ENCODE assay signal across 11 cellular contexts in the genomic region with DNA sequence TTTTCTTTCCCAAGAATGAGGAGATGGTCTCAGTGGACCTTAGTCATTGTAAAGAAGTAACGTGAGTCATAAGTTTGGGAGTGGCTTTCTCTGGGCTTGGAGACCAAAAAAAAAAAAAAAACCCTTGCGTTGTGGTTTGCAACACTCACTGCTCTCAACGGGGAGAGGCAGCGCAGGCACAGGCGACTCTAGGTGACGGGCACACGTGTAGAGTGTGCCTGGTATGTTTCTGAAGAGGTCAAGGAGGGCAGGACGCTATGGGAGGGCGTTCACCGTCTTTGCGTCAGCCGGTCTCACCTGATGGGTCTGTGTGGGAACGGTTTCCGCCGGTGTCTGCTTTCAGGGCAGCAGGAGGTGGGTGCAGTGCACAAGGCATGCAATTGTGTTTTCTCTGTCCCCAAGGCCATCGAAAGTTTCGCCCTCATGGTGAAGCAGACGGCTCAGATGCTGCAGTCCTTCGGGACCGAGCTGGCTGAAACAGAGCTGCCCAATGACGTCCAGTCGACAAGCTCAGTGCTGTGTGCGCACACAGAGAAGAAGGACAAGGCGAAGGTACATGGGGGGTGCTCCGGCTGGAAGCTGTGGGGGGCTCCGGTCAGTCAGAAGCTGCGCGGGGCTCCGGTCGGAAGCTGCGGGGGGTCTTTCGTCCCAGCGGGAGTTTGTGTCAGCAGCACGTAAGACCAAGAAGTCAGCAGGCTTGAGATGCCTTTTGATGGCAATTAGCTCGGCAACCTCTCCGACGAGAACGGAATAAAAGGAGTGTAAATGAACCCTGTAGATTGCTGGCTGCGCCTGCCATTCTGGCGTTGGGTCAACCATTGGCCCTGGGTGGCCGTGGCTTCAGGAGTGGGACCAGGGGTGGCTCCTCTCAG. TPM values are rescaled to one million over a fixed set of nuclear protein-coding genes. Genes with fewer than 3 reads are reported as not detected.
DNase-seq lines count a peak whose midpoint lies in the region; ATAC-seq lines count a peak whose summit lies in the region.
"Had no signal": no experiment of that assay in that cellular context is flagged by ENCODE, and none has a peak within 500 bp of the region (broad histone marks: within the 10 kb centered on the region; RNA-seq: fewer than 3 reads in every experiment).

No MANE protein-coding gene starts in this region.

- no peak overlapping the region for H3K23ac ChIP-seq in mesendoderm (ENCODE audit: low read length)

- H2BK5ac ChIP-seq in mesendoderm (ENCODE audit: low read length): no peak overlapping the region

- no peaks in the 10 kb centered on the region for H3K4me1 Mint-ChIP-seq in T-helper 2 cell treated with Interferon-gamma antibody and Interleukin-4, amounts not matched to agents 5 μg/mL and 100 μg/mL, for 36 hours (ENCODE audit: low read depth)
- H3K4me1 Mint-ChIP-seq in activated naive CD4-positive, alpha-beta T cell treated with anti-CD3 and anti-CD28 coated beads, Interleukin-2, amount 10 ng/mL, durations not matched to agents 7 days and 5 days: no peaks in the 10 kb centered on the region
- H3K4me1 Mint-ChIP-seq: natural killer cell had no signal

- CTCF ChIA-PET in activated naive CD4-positive, alpha-beta T cell treated with anti-CD3 and anti-CD28 coated beads, Interleukin-2, amount 10 ng/mL, durations not matched to agents 7 days and 5 days (lab: Charles Lee): no interaction called here

- H3K27ac ChIP-seq in ACC112 (ENCODE audit: low read depth, low read length) (peak overlapping the region; percentile 82), mesendoderm (ENCODE audit: low read depth, low read length) (no peak overlapping the region)
- H3K27ac ChIP-seq: BLaER1 had no signal

- ATAC-seq in GM18907 (IDR thresholded peaks at IDR 0.05; ENCODE audit: unreplicated experiment): no peak
- ATAC-seq: activated CD8-positive, alpha-beta T cell treated with anti-CD3 and anti-CD28 coated beads, Interleukin-2, amount 10 ng/mL, durations not matched to agents 7 days and 5 days; natural killer cell had no signal

- H3K18ac ChIP-seq in mesendoderm (ENCODE audit: low read length): no peak overlapping the region

- WGBS in mesendoderm (ENCODE audit: extremely low coverage, insufficient coverage, low lambda C conversion rate): no CpG with 5 or more reads among the region's 41 CpGs

- no peaks in the 10 kb centered on the region for H3K27me3 ChIP-seq in ACC112 (ENCODE audit: insufficient read depth, low read length)
- H3K27me3 ChIP-seq in mesendoderm (ENCODE audit: insufficient read depth, low read length, poor library complexity): no peaks in the 10 kb centered on the region
- H3K27me3 ChIP-seq: BLaER1 had no signal

- H2BK15ac ChIP-seq in mesendoderm (replicated peaks; ENCODE audit: low read depth): no peak overlapping the region

- no peak overlapping the region for H4K8ac ChIP-seq in mesendoderm (ENCODE audit: low read depth, low read length)

- H3K4me2 ChIP-seq in mesendoderm (ENCODE audit: low read length): no peak overlapping the region
- H3K4me2 ChIP-seq: BLaER1 had no signal

- H3K4ac ChIP-seq in mesendoderm (ENCODE audit: low read depth, low read length): no peak overlapping the region

- no peak overlapping the region for H3K9ac ChIP-seq in mesendoderm (ENCODE audit: low read length)
- H3K9ac ChIP-seq: BLaER1 had no signal

- H2AFZ ChIP-seq in ACC112 (ENCODE audit: low read length, unreplicated experiment): peak overlapping the region; percentile 10

- H3K4me3 ChIP-seq in ACC112 (ENCODE audit: low read depth, low read length): peak overlapping the region; percentile 69
- H3K4me3 ChIP-seq in mesendoderm (ENCODE audit: low read length): no peak overlapping the region
- H3K4me3 ChIP-seq: BLaER1 had no signal

- H3K56ac ChIP-seq in mesendoderm (ENCODE audit: low read length): no peak overlapping the region

- DNase-seq in LoVo (ENCODE audit: low spot score) (peak; percentile 54), astrocyte of the hippocampus (ENCODE audit: low read depth, low spot score) (peak; percentile 74), mesendoderm (peak; percentile 8), SKM-1 treated with dmso at 0.1 percent for 144 hours (lab: John Stamatoyannopoulos, UW; ENCODE audit: unreplicated experiment) (no peak)
- no peak for DNase-seq in T-helper 2 cell treated with Interferon-gamma antibody and Interleukin-4, amounts not matched to agents 5 μg/mL and 100 μg/mL, for 36 hours (ENCODE audit: low spot score)
- no peak for DNase-seq in activated naive CD4-positive, alpha-beta T cell treated with anti-CD3 and anti-CD28 coated beads, Interleukin-2, amount 10 ng/mL, durations not matched to agents 7 days and 5 days
- DNase-seq: activated CD8-positive, alpha-beta T cell treated with anti-CD3 and anti-CD28 coated beads, Interleukin-2, amount 10 ng/mL, durations not matched to agents 7 days and 5 days; natural killer cell had no signal

- H3K4me1 ChIP-seq in ACC112 (ENCODE audit: control insufficient read depth, insufficient read depth, low read length, unreplicated experiment): peaks cover 11% of the 10 kb centered on the region
- H3K4me1 ChIP-seq in mesendoderm (ENCODE audit: control insufficient read depth, low read depth, low read length): no peaks in the 10 kb centered on the region
- H3K4me1 ChIP-seq: BLaER1 had no signal

- H2BK120ac ChIP-seq in mesendoderm (ENCODE audit: low read depth, low read length): no peak overlapping the region

- no peaks in the 10 kb centered on the region for H3K27me3 Mint-ChIP-seq in T-helper 2 cell treated with Interferon-gamma antibody and Interleukin-4, amounts not matched to agents 5 μg/mL and 100 μg/mL, for 36 hours (ENCODE audit: low read depth)
- H3K27me3 Mint-ChIP-seq in activated naive CD4-positive, alpha-beta T cell treated with anti-CD3 and anti-CD28 coated beads, Interleukin-2, amount 10 ng/mL, durations not matched to agents 7 days and 5 days: no peaks in the 10 kb centered on the region

- no peak overlapping the region for H3K27ac Mint-ChIP-seq in T-helper 2 cell treated with Interferon-gamma antibody and Interleukin-4, amounts not matched to agents 5 μg/mL and 100 μg/mL, for 36 hours
- no peak overlapping the region for H3K27ac Mint-ChIP-seq in activated naive CD4-positive, alpha-beta T cell treated with anti-CD3 and anti-CD28 coated beads, Interleukin-2, amount 10 ng/mL, durations not matched to agents 7 days and 5 days
- H3K27ac Mint-ChIP-seq: activated CD8-positive, alpha-beta T cell treated with anti-CD3 and anti-CD28 coated beads, Interleukin-2, amount 10 ng/mL, durations not matched to agents 7 days and 5 days; natural killer cell had no signal

- H2AK5ac ChIP-seq in mesendoderm (ENCODE audit: low read length): no peak overlapping the region

- H3K9me3 Mint-ChIP-seq in T-helper 2 cell treated with Interferon-gamma antibody and Interleukin-4, amounts not matched to agents 5 μg/mL and 100 μg/mL, for 36 hours: no peaks in the 10 kb centered on the region
- no peaks in the 10 kb centered on the region for H3K9me3 Mint-ChIP-seq in activated naive CD4-positive, alpha-beta T cell treated with anti-CD3 and anti-CD28 coated beads, Interleukin-2, amount 10 ng/mL, durations not matched to agents 7 days and 5 days
- H3K9me3 Mint-ChIP-seq: natural killer cell had no signal

- no peak overlapping the region for H3K4me3 Mint-ChIP-seq in T-helper 2 cell treated with Interferon-gamma antibody and Interleukin-4, amounts not matched to agents 5 μg/mL and 100 μg/mL, for 36 hours
- no peak overlapping the region for H3K4me3 Mint-ChIP-seq in activated naive CD4-positive, alpha-beta T cell treated with anti-CD3 and anti-CD28 coated beads, Interleukin-2, amount 10 ng/mL, durations not matched to agents 7 days and 5 days
- H3K4me3 Mint-ChIP-seq: activated CD8-positive, alpha-beta T cell treated with anti-CD3 and anti-CD28 coated beads, Interleukin-2, amount 10 ng/mL, durations not matched to agents 7 days and 5 days; natural killer cell had no signal

- no peaks in the 10 kb centered on the region for H3K79me2 ChIP-seq in ACC112 (ENCODE audit: control insufficient read depth, insufficient read depth, low read length, unreplicated experiment)
- no peaks in the 10 kb centered on the region for H3K79me2 ChIP-seq in mesendoderm (ENCODE audit: control insufficient read depth, insufficient read depth, low read length)

- H3K36me3 ChIP-seq in ACC112 (ENCODE audit: insufficient read depth, low read length) (no peaks in the 10 kb centered on the region), mesendoderm (ENCODE audit: control insufficient read depth, insufficient read depth, low read length) (no peaks in the 10 kb centered on the region)
- H3K36me3 ChIP-seq: BLaER1 had no signal

- no peak overlapping the region for H4K5ac ChIP-seq in mesendoderm (ENCODE audit: low read length)

- no peaks in the 10 kb centered on the region for H3K36me3 Mint-ChIP-seq in T-helper 2 cell treated with Interferon-gamma antibody and Interleukin-4, amounts not matched to agents 5 μg/mL and 100 μg/mL, for 36 hours (ENCODE audit: low read depth)
- H3K36me3 Mint-ChIP-seq in activated naive CD4-positive, alpha-beta T cell treated with anti-CD3 and anti-CD28 coated beads, Interleukin-2, amount 10 ng/mL, durations not matched to agents 7 days and 5 days: no peaks in the 10 kb centered on the region
- H3K36me3 Mint-ChIP-seq: natural killer cell had no signal

- no peaks in the 10 kb centered on the region for H3K79me1 ChIP-seq in mesendoderm (ENCODE audit: low read length)

RNA-seq across cellular contexts. Expression of a gene that starts 40.8 kb away (rescaled TPM):
- polyA plus RNA-seq in mesendoderm (2013, experiment 1 of 2): 0.20 TPM
- polyA plus RNA-seq in mesendoderm (2013, experiment 2 of 2): 0.18 TPM

RNA-seq across cellular contexts. Expression of a gene that starts 57.8 kb away (rescaled TPM):
- 0.62 TPM for polyA plus RNA-seq in mesendoderm (2013, experiment 1 of 2)
- polyA plus RNA-seq in mesendoderm (2013, experiment 2 of 2): 0.45 TPM

Comparison
In these comparisons a context has a peak if more than half of its experiments do, and no peak if none do; other contexts are left out.
1. DNase-seq: peak in LoVo (single experiment), astrocyte of the hippocampus (single experiment) and mesendoderm (single experiment); none in T-helper 2 cell treated with Interferon-gamma antibody and Interleukin-4, amounts not matched to agents 5 μg/mL and 100 μg/mL, for 36 hours (single experiment), SKM-1 treated with dmso at 0.1 percent for 144 hours (single experiment) and activated naive CD4-positive, alpha-beta T cell treated with anti-CD3 and anti-CD28 coated beads, Interleukin-2, amount 10 ng/mL, durations not matched to agents 7 days and 5 days (single experiment).